1 cellular context compared by ENCODE assay signal in the genomic region with DNA sequence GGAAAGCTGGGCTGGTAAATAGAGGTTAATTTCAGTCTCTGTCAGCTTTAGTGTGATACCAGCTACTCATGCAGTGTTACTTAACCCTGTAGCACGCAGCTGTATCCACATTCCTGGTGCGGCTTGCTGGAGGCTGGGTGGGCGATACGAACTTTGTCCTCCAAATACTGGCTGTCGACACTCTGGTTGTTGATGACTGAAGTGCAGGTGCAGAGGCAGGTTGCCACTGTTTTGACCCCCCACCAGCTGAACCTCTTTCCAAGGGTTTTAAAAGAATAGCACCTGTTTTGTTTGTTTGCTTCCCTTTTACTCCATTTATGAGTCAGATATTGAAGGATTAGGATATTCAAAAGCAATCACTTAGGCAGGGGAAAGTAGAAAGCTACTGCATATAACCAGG.
A peak's percentile ranks its signal among the peaks of the same experiment; 100 is the strongest.
TF ChIP-seq lines count a peak whose summit lies in the region.

No MANE protein-coding gene starts in this region.

TF ChIP-seq in HepG2, 621 proteins besides CTCF, POLR2A, EP300 and RAD21 (continued from another document and continues in another):
- TF ChIP-seq, protein P1, sequence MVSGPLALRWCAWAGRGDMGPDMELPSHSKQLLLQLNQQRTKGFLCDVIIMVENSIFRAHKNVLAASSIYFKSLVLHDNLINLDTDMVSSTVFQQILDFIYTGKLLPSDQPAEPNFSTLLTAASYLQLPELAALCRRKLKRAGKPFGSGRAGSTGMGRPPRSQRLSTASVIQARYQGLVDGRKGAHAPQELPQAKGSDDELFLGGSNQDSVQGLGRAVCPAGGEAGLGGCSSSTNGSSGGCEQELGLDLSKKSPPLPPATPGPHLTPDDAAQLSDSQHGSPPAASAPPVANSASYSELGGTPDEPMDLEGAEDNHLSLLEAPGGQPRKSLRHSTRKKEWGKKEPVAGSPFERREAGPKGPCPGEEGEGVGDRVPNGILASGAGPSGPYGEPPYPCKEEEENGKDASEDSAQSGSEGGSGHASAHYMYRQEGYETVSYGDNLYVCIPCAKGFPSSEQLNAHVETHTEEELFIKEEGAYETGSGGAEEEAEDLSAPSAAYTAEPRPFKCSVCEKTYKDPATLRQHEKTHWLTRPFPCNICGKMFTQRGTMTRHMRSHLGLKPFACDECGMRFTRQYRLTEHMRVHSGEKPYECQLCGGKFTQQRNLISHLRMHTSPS (CRISPR knock-in tag; IDR thresholded peaks at IDR 0.05; ENCODE audit: low read depth) = no peak
- TF ChIP-seq FOSL2 (CRISPR knock-in tag; IDR thresholded peaks at IDR 0.05) (peak; percentile 52), ZNF878 (CRISPR knock-in tag; IDR thresholded peaks at IDR 0.05) (peak; percentile 67; the same call in 1 of the 2 replicates), PPARG (CRISPR knock-in tag; conservative IDR thresholded peaks at IDR 0.05) (peak; percentile 76), U2AF1 (optimal IDR thresholded peaks at IDR 0.05; ENCODE audit: low read depth, low read length) (no peak), YEATS2 (CRISPR knock-in tag; IDR thresholded peaks at IDR 0.05; ENCODE audit: borderline replicate concordance) (peak; percentile 21; the same call in 1 of the 2 replicates), ZNF292 (CRISPR knock-in tag; IDR thresholded peaks at IDR 0.05; ENCODE audit: borderline replicate concordance, low read depth) (peak; percentile 92; the same call in 1 of the 2 replicates), POGZ (CRISPR knock-in tag; IDR thresholded peaks at IDR 0.05) (peak; percentile 33; the same call in 1 of the 2 replicates), PHF21A (CRISPR knock-in tag; IDR thresholded peaks at IDR 0.05) (peak; percentile 56; the same call in 1 of the 2 replicates), NRL (CRISPR knock-in tag; IDR thresholded peaks at IDR 0.05; ENCODE audit: borderline replicate concordance) (no peak), SRSF9 (IDR thresholded peaks at IDR 0.05; ENCODE audit: borderline replicate concordance, insufficient read depth, low read depth, low read length, poor library complexity, severe bottlenecking) (no peak), NFYB (CRISPR knock-in tag; IDR thresholded peaks at IDR 0.05) (no peak), ZNF207 (IDR thresholded peaks at IDR 0.05; ENCODE audit: borderline replicate concordance) (no peak), ZC3H4 (CRISPR knock-in tag; IDR thresholded peaks at IDR 0.05; ENCODE audit: borderline replicate concordance) (no peak), BCL6 (CRISPR knock-in tag; IDR thresholded peaks at IDR 0.05) (peak; percentile 78), ZBTB7A (CRISPR knock-in tag; IDR thresholded peaks at IDR 0.05) (peak; percentile 46; the same call in 1 of the 2 replicates), SIN3A (IDR thresholded peaks at IDR 0.05; ENCODE audit: borderline replicate concordance, low read depth, low read length) (no peak), ASH2L (IDR thresholded peaks at IDR 0.05; ENCODE audit: insufficient read length, low read depth, low read length) (peak; percentile 72), SMAD9 (CRISPR knock-in tag; IDR thresholded peaks at IDR 0.05) (no peak), IRF2 (CRISPR knock-in tag; IDR thresholded peaks at IDR 0.05) (peak; percentile 70; the same call in 1 of the 2 replicates), TOPORS (CRISPR knock-in tag; IDR thresholded peaks at IDR 0.05) (no peak), FOSL1 (CRISPR knock-in tag; IDR thresholded peaks at IDR 0.05; ENCODE audit: borderline replicate concordance) (no peak), ZFP1 (CRISPR knock-in tag; IDR thresholded peaks at IDR 0.05) (peak; percentile 49; the same call in 1 of the 2 replicates), ZNF720 (CRISPR knock-in tag; IDR thresholded peaks at IDR 0.05) (no peak), ZNF543 (CRISPR knock-in tag; IDR thresholded peaks at IDR 0.05) (no peak), AHR (CRISPR knock-in tag; IDR thresholded peaks at IDR 0.05) (no peak), FOXO1 (CRISPR knock-in tag; IDR thresholded peaks at IDR 0.05) (peak; percentile 93), ZNF432 (CRISPR knock-in tag; IDR thresholded peaks at IDR 0.05; ENCODE audit: borderline replicate concordance) (no peak)
- TF ChIP-seq, protein P2, sequence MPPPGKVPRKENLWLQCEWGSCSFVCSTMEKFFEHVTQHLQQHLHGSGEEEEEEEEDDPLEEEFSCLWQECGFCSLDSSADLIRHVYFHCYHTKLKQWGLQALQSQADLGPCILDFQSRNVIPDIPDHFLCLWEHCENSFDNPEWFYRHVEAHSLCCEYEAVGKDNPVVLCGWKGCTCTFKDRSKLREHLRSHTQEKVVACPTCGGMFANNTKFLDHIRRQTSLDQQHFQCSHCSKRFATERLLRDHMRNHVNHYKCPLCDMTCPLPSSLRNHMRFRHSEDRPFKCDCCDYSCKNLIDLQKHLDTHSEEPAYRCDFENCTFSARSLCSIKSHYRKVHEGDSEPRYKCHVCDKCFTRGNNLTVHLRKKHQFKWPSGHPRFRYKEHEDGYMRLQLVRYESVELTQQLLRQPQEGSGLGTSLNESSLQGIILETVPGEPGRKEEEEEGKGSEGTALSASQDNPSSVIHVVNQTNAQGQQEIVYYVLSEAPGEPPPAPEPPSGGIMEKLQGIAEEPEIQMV (CRISPR knock-in tag; IDR thresholded peaks at IDR 0.05; ENCODE audit: low read depth) = 0 out of 2 replicates have a peak, but pooled peaks have one; percentile 26
- TF ChIP-seq, protein P3, sequence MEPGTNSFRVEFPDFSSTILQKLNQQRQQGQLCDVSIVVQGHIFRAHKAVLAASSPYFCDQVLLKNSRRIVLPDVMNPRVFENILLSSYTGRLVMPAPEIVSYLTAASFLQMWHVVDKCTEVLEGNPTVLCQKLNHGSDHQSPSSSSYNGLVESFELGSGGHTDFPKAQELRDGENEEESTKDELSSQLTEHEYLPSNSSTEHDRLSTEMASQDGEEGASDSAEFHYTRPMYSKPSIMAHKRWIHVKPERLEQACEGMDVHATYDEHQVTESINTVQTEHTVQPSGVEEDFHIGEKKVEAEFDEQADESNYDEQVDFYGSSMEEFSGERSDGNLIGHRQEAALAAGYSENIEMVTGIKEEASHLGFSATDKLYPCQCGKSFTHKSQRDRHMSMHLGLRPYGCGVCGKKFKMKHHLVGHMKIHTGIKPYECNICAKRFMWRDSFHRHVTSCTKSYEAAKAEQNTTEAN (CRISPR knock-in tag; conservative IDR thresholded peaks at IDR 0.05) = no peak
- TF ChIP-seq, protein P4, sequence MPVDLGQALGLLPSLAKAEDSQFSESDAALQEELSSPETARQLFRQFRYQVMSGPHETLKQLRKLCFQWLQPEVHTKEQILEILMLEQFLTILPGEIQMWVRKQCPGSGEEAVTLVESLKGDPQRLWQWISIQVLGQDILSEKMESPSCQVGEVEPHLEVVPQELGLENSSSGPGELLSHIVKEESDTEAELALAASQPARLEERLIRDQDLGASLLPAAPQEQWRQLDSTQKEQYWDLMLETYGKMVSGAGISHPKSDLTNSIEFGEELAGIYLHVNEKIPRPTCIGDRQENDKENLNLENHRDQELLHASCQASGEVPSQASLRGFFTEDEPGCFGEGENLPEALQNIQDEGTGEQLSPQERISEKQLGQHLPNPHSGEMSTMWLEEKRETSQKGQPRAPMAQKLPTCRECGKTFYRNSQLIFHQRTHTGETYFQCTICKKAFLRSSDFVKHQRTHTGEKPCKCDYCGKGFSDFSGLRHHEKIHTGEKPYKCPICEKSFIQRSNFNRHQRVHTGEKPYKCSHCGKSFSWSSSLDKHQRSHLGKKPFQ (CRISPR knock-in tag; IDR thresholded peaks at IDR 0.05; ENCODE audit: insufficient replicate concordance) = no peak
- TF ChIP-seq, protein P5, sequence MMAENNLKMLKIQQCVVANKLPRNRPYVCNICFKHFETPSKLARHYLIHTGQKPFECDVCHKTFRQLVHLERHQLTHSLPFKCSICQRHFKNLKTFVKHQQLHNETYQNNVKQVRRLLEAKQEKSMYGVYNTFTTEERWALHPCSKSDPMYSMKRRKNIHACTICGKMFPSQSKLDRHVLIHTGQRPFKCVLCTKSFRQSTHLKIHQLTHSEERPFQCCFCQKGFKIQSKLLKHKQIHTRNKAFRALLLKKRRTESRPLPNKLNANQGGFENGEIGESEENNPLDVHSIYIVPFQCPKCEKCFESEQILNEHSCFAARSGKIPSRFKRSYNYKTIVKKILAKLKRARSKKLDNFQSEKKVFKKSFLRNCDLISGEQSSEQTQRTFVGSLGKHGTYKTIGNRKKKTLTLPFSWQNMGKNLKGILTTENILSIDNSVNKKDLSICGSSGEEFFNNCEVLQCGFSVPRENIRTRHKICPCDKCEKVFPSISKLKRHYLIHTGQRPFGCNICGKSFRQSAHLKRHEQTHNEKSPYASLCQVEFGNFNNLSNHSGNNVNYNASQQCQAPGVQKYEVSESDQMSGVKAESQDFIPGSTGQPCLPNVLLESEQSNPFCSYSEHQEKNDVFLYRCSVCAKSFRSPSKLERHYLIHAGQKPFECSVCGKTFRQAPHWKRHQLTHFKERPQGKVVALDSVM (CRISPR knock-in tag; IDR thresholded peaks at IDR 0.05) = peak; percentile 32; the same call in 1 of the 2 replicates
- TF ChIP-seq, protein P6, sequence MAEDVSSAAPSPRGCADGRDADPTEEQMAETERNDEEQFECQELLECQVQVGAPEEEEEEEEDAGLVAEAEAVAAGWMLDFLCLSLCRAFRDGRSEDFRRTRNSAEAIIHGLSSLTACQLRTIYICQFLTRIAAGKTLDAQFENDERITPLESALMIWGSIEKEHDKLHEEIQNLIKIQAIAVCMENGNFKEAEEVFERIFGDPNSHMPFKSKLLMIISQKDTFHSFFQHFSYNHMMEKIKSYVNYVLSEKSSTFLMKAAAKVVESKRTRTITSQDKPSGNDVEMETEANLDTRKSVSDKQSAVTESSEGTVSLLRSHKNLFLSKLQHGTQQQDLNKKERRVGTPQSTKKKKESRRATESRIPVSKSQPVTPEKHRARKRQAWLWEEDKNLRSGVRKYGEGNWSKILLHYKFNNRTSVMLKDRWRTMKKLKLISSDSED (CRISPR knock-in tag; IDR thresholded peaks at IDR 0.05) = no peak
- TF ChIP-seq, protein P7, sequence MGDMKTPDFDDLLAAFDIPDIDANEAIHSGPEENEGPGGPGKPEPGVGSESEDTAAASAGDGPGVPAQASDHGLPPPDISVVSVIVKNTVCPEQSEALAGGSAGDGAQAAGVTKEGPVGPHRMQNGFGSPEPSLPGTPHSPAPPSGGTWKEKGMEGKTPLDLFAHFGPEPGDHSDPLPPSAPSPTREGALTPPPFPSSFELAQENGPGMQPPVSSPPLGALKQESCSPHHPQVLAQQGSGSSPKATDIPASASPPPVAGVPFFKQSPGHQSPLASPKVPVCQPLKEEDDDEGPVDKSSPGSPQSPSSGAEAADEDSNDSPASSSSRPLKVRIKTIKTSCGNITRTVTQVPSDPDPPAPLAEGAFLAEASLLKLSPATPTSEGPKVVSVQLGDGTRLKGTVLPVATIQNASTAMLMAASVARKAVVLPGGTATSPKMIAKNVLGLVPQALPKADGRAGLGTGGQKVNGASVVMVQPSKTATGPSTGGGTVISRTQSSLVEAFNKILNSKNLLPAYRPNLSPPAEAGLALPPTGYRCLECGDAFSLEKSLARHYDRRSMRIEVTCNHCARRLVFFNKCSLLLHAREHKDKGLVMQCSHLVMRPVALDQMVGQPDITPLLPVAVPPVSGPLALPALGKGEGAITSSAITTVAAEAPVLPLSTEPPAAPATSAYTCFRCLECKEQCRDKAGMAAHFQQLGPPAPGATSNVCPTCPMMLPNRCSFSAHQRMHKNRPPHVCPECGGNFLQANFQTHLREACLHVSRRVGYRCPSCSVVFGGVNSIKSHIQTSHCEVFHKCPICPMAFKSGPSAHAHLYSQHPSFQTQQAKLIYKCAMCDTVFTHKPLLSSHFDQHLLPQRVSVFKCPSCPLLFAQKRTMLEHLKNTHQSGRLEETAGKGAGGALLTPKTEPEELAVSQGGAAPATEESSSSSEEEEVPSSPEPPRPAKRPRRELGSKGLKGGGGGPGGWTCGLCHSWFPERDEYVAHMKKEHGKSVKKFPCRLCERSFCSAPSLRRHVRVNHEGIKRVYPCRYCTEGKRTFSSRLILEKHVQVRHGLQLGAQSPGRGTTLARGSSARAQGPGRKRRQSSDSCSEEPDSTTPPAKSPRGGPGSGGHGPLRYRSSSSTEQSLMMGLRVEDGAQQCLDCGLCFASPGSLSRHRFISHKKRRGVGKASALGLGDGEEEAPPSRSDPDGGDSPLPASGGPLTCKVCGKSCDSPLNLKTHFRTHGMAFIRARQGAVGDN (CRISPR knock-in tag; IDR thresholded peaks at IDR 0.05) = no peak; the same call in 1 of the 2 replicates
- TF ChIP-seq, protein P8, sequence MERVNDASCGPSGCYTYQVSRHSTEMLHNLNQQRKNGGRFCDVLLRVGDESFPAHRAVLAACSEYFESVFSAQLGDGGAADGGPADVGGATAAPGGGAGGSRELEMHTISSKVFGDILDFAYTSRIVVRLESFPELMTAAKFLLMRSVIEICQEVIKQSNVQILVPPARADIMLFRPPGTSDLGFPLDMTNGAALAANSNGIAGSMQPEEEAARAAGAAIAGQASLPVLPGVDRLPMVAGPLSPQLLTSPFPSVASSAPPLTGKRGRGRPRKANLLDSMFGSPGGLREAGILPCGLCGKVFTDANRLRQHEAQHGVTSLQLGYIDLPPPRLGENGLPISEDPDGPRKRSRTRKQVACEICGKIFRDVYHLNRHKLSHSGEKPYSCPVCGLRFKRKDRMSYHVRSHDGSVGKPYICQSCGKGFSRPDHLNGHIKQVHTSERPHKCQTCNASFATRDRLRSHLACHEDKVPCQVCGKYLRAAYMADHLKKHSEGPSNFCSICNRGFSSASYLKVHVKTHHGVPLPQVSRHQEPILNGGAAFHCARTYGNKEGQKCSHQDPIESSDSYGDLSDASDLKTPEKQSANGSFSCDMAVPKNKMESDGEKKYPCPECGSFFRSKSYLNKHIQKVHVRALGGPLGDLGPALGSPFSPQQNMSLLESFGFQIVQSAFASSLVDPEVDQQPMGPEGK (CRISPR knock-in tag; IDR thresholded peaks at IDR 0.05) = peak; percentile 65
- TF ChIP-seq, protein P9, sequence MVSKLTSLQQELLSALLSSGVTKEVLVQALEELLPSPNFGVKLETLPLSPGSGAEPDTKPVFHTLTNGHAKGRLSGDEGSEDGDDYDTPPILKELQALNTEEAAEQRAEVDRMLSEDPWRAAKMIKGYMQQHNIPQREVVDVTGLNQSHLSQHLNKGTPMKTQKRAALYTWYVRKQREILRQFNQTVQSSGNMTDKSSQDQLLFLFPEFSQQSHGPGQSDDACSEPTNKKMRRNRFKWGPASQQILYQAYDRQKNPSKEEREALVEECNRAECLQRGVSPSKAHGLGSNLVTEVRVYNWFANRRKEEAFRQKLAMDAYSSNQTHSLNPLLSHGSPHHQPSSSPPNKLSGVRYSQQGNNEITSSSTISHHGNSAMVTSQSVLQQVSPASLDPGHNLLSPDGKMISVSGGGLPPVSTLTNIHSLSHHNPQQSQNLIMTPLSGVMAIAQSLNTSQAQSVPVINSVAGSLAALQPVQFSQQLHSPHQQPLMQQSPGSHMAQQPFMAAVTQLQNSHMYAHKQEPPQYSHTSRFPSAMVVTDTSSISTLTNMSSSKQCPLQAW (CRISPR knock-in tag; IDR thresholded peaks at IDR 0.05) = peak; percentile 28; the same call in 1 of the 2 replicates
